In genomic region chr4:174256277-174256713, GRCh38 we compare ENCODE assay signal across 1 cellular context.
TF ChIP-seq lines count a peak whose summit lies in the region.

No MANE protein-coding gene starts in this region.

TF ChIP-seq in HEK293, 187 proteins besides CTCF, POLR2A, EP300 and RAD21 (continued from another document):
- TF ChIP-seq ZNF335 (tag by site-specific recombination; conservative IDR thresholded peaks at IDR 0.05): no peak
- no peak for TF ChIP-seq ZBTB6 (tag by site-specific recombination; IDR thresholded peaks at IDR 0.05)
- TF ChIP-seq ATF2 (tag by site-specific recombination; IDR thresholded peaks at IDR 0.05; ENCODE audit: low read depth): peak; percentile 40; the same call in 1 of the 2 replicates
- no peak for TF ChIP-seq ZBTB7A (tag by site-specific recombination; IDR thresholded peaks at IDR 0.05; ENCODE audit: low read depth)
